In genomic region chr3:126763035-126763434, GRCh38 we compare ENCODE assay signal across 38 cellular contexts.
"Had no signal": no experiment of that assay in that cellular context is flagged by ENCODE, and none has a peak within 500 bp of the region (broad histone marks: within the 10 kb centered on the region; RNA-seq: fewer than 3 reads in every experiment).

No MANE protein-coding gene starts in this region.

- H3K27me3 ChIP-seq: adrenal gland, ascending aorta, body of pancreas, brain microvascular endothelial cell, breast epithelium, cardiac muscle cell had no signal

- H3K27ac ChIP-seq: adrenal gland, ascending aorta, body of pancreas, brain microvascular endothelial cell, breast epithelium, cardiac muscle cell had no signal

- H3K4me1 Mint-ChIP-seq: activated naive CD4-positive, alpha-beta T cell treated with anti-CD3 and anti-CD28 coated beads, Interleukin-2, amount 10 ng/mL, durations not matched to agents 7 days and 5 days; activated naive CD4-positive, alpha-beta T cell treated with anti-CD3 and anti-CD28 coated beads, Interleukin-2, amount 50 U/mL, for 24 hours; activated naive CD8-positive, alpha-beta T cell treated with anti-CD3 and anti-CD28 coated beads for 36 hours; activated naive CD8-positive, alpha-beta T cell treated with anti-CD3 and anti-CD28 coated beads, Interleukin-2, amount 50 U/mL, for 24 hours; activated T-helper 17 cell treated with anti-CD3 and anti-CD28 coated beads, Interleukin-2, amount 50 U/mL, for 72 hours had no signal

- H3K36me3 Mint-ChIP-seq: activated naive CD4-positive, alpha-beta T cell treated with anti-CD3 and anti-CD28 coated beads, Interleukin-2, amount 10 ng/mL, durations not matched to agents 7 days and 5 days had no signal

- H3K9me3 ChIP-seq: adrenal gland, ascending aorta, body of pancreas, breast epithelium had no signal

- FAIRE-seq: astrocyte, bronchial epithelial cell had no signal

- H3K36me3 ChIP-seq: adrenal gland, ascending aorta, brain microvascular endothelial cell, breast epithelium, cardiac muscle cell had no signal

- H3K4me3 ChIP-seq: adrenal gland, ascending aorta, body of pancreas, breast epithelium, cardiac muscle cell had no signal

- H3K27ac Mint-ChIP-seq: activated naive CD4-positive, alpha-beta T cell treated with anti-CD3 and anti-CD28 coated beads for 36 hours; activated naive CD4-positive, alpha-beta T cell treated with anti-CD3 and anti-CD28 coated beads, Interleukin-2, amount 10 ng/mL, durations not matched to agents 7 days and 5 days; activated naive CD4-positive, alpha-beta T cell treated with anti-CD3 and anti-CD28 coated beads, Interleukin-2, amount 50 U/mL, for 24 hours; activated naive CD4-positive, alpha-beta T cell treated with anti-CD3 and anti-CD28 coated beads, Interleukin-2, amount 50 U/mL, for 72 hours; activated naive CD8-positive, alpha-beta T cell; activated naive CD8-positive, alpha-beta T cell treated with anti-CD3 and anti-CD28 coated beads for 36 hours; activated naive CD8-positive, alpha-beta T cell treated with anti-CD3 and anti-CD28 coated beads, Interleukin-2, amount 10 ng/mL, durations not matched to agents 7 days and 5 days; activated naive CD8-positive, alpha-beta T cell treated with anti-CD3 and anti-CD28 coated beads, Interleukin-2, amount 50 U/mL, for 24 hours; activated T-cell treated with anti-CD3 and anti-CD28 coated beads, Interleukin-2, amount 50 U/mL, for 24 hours; activated T-helper 1 cell treated with anti-CD3 and anti-CD28 coated beads, Interleukin-12 subunit alpha, Interleukin-12 subunit beta, Interleukin-2, Interleukin-4 antibody, amounts not matched to agents 30 ng/mL and 10 ng/mL and 1 ng/mL, durations not matched to agents 14 hours and 24 hours and 36 hours; activated T-helper 17 cell treated with anti-CD3 and anti-CD28 coated beads, Interleukin-2, amount 50 U/mL, for 72 hours; activated T-helper 2 cell treated with anti-CD3 and anti-CD28 coated beads, Interferon-gamma antibody, Interleukin-2, Interleukin-4, amounts not matched to agents 10 μg/mL and 5 μg/mL and 100 μg/mL, durations not matched to agents 14 hours and 24 hours and 36 hours; brain had no signal

- H3K27me3 Mint-ChIP-seq: activated naive CD4-positive, alpha-beta T cell treated with anti-CD3 and anti-CD28 coated beads, Interleukin-2, amount 10 ng/mL, durations not matched to agents 7 days and 5 days; activated naive CD4-positive, alpha-beta T cell treated with anti-CD3 and anti-CD28 coated beads, Interleukin-2, amount 50 U/mL, for 24 hours; activated naive CD8-positive, alpha-beta T cell; activated naive CD8-positive, alpha-beta T cell treated with anti-CD3 and anti-CD28 coated beads for 36 hours; activated naive CD8-positive, alpha-beta T cell treated with anti-CD3 and anti-CD28 coated beads, Interleukin-2, amount 10 ng/mL, durations not matched to agents 7 days and 5 days; activated naive CD8-positive, alpha-beta T cell treated with anti-CD3 and anti-CD28 coated beads, Interleukin-2, amount 50 U/mL, for 24 hours; activated T-cell treated with anti-CD3 and anti-CD28 coated beads, Interleukin-2, amount 50 U/mL, for 24 hours; activated T-helper 17 cell treated with anti-CD3 and anti-CD28 coated beads, Interleukin-2, amount 50 U/mL, for 72 hours; brain; central memory CD8-positive, alpha-beta T cell had no signal

- ATAC-seq: activated naive CD4-positive, alpha-beta T cell treated with anti-CD3 and anti-CD28 coated beads, Interleukin-2, amount 50 U/mL, for 72 hours; activated naive CD8-positive, alpha-beta T cell treated with anti-CD3 and anti-CD28 coated beads, Interleukin-2, amount 50 U/mL, for 24 hours; activated T-cell treated with anti-CD3 and anti-CD28 coated beads, Interleukin-2, amount 50 U/mL, for 4 hours; activated T-helper 17 cell treated with anti-CD3 and anti-CD28 coated beads, Interleukin-2, amount 50 U/mL, for 72 hours; body of pancreas had no signal

- H3K4me1 ChIP-seq: adrenal gland, ascending aorta, body of pancreas, breast epithelium had no signal

- H3K4me3 Mint-ChIP-seq: activated naive CD4-positive, alpha-beta T cell treated with anti-CD3 and anti-CD28 coated beads for 36 hours; activated naive CD4-positive, alpha-beta T cell treated with anti-CD3 and anti-CD28 coated beads, Interleukin-2, amount 10 ng/mL, durations not matched to agents 7 days and 5 days; activated naive CD4-positive, alpha-beta T cell treated with anti-CD3 and anti-CD28 coated beads, Interleukin-2, amount 50 U/mL, for 24 hours; activated naive CD8-positive, alpha-beta T cell; activated naive CD8-positive, alpha-beta T cell treated with anti-CD3 and anti-CD28 coated beads for 36 hours; activated naive CD8-positive, alpha-beta T cell treated with anti-CD3 and anti-CD28 coated beads, Interleukin-2, amount 10 ng/mL, durations not matched to agents 7 days and 5 days; activated naive CD8-positive, alpha-beta T cell treated with anti-CD3 and anti-CD28 coated beads, Interleukin-2, amount 50 U/mL, for 24 hours; activated T-cell treated with anti-CD3 and anti-CD28 coated beads, Interleukin-2, amount 50 U/mL, for 24 hours; activated T-cell treated with anti-CD3 and anti-CD28 coated beads, Interleukin-2, amount 50 U/mL, for 4 hours; activated T-helper 1 cell treated with anti-CD3 and anti-CD28 coated beads, Interleukin-12 subunit alpha, Interleukin-12 subunit beta, Interleukin-2, Interleukin-4 antibody, amounts not matched to agents 30 ng/mL and 10 ng/mL and 1 ng/mL, durations not matched to agents 14 hours and 24 hours and 36 hours; activated T-helper 17 cell treated with anti-CD3 and anti-CD28 coated beads, Interleukin-2, amount 50 U/mL, for 72 hours; brain; central memory CD8-positive, alpha-beta T cell had no signal

- DNase-seq: activated effector memory CD4-positive, alpha-beta T cell treated with anti-CD3 and anti-CD28 coated beads, Interleukin-2, amount 50 U/mL, for 16 hours; activated effector memory CD4-positive, alpha-beta T cell treated with Interleukin-2 at 50 U/mL for 16 hours; activated gamma-delta T cell; activated gamma-delta T cell treated with Interleukin-2 at 50 U/mL for 16 hours; activated naive CD4-positive, alpha-beta T cell; activated naive CD4-positive, alpha-beta T cell treated with anti-CD3 and anti-CD28 coated beads for 36 hours; activated naive CD4-positive, alpha-beta T cell treated with anti-CD3 and anti-CD28 coated beads, Interleukin-2, amount 10 ng/mL, durations not matched to agents 7 days and 5 days; activated naive CD4-positive, alpha-beta T cell treated with anti-CD3 and anti-CD28 coated beads, Interleukin-2, amount 50 U/mL, for 16 hours; activated naive CD4-positive, alpha-beta T cell treated with Interleukin-2 at 50 U/mL for 16 hours; activated naive CD8-positive, alpha-beta T cell treated with anti-CD3 and anti-CD28 coated beads for 36 hours; activated naive CD8-positive, alpha-beta T cell treated with anti-CD3 and anti-CD28 coated beads, Interleukin-2, amount 10 ng/mL, durations not matched to agents 7 days and 5 days; activated naive CD8-positive, alpha-beta T cell treated with anti-CD3 and anti-CD28 coated beads, Interleukin-2, amount 50 U/mL, for 24 hours; activated T-cell treated with anti-CD3 and anti-CD28 coated beads, Interleukin-2, amount 50 U/mL, for 1 hour; activated T-cell treated with anti-CD3 and anti-CD28 coated beads, Interleukin-2, amount 50 U/mL, for 24 hours; activated T-cell treated with anti-CD3 and anti-CD28 coated beads, Interleukin-2, amount 50 U/mL, for 4 hours; adrenal gland; amniotic stem cell; amygdala; anterior cingulate cortex; aorta; body of pancreas; brain microvascular endothelial cell; caudate nucleus; central memory CD4-positive, alpha-beta T cell; cerebellar nuclear complex had no signal
